ENCODE assay signal across 13 cellular contexts in genomic region chr5:69295088-69295754, GRCh38. TPM values are rescaled to one million over a fixed set of nuclear protein-coding genes. Genes with fewer than 3 reads are reported as not detected.
DNase-seq lines count a peak whose midpoint lies in the region; ATAC-seq, FAIRE-seq and TF ChIP-seq lines count a peak whose summit lies in the region.
"Had no signal": no experiment of that assay in that cellular context is flagged by ENCODE, and none has a peak within 500 bp of the region (broad histone marks: within the 10 kb centered on the region; RNA-seq: fewer than 3 reads in every experiment).

No MANE protein-coding gene starts in this region.

- H3K4me3 ChIP-seq in astrocyte (ENCODE audit: insufficient read depth, low read depth, low read length) = peak overlapping the region; percentile 0
- H3K4me3 ChIP-seq in gastroesophageal sphincter = no peak overlapping the region
- H3K4me3 ChIP-seq in lower lobe of right lung = no peak overlapping the region
- H3K4me3 ChIP-seq: BLaER1, right atrium auricular region had no signal

- H3K27ac Mint-ChIP-seq in natural killer cell treated with Interleukin-12 subunit alpha and Interleukin-12 subunit beta and Interleukin-15 and Interleukin-18, amount 100 ng/mL, for 72 hours = peak overlapping the region in 1 of 2 donors; percentile 83
- H3K27ac Mint-ChIP-seq in natural killer cell (no peak overlapping the region), astrocyte (ENCODE audit: unreplicated experiment) (peak overlapping the region; percentile 3)
- H3K27ac Mint-ChIP-seq: activated T-helper 1 cell treated with anti-CD3 and anti-CD28 coated beads, Interleukin-12 subunit alpha, Interleukin-12 subunit beta, Interleukin-2, Interleukin-4 antibody, amounts not matched to agents 30 ng/mL and 10 ng/mL and 1 ng/mL, durations not matched to agents 14 hours and 24 hours and 36 hours; memory B cell had no signal

- no peaks in the 10 kb centered on the region for H3K27me3 ChIP-seq in astrocyte (ENCODE audit: insufficient read depth, low read length)
- H3K27me3 ChIP-seq in gastroesophageal sphincter = no peaks in the 10 kb centered on the region
- no peaks in the 10 kb centered on the region for H3K27me3 ChIP-seq in lower lobe of right lung (ENCODE audit: low read depth)
- H3K27me3 ChIP-seq: BLaER1, right atrium auricular region had no signal

- peaks cover 0 to 15% of the 10 kb centered on the region in 2 donors for H3K4me1 Mint-ChIP-seq in natural killer cell treated with Interleukin-12 subunit alpha and Interleukin-12 subunit beta and Interleukin-15 and Interleukin-18, amount 100 ng/mL, for 72 hours (ENCODE audit: low read depth in 2 of 2)
- H3K4me1 Mint-ChIP-seq in natural killer cell (no peaks in the 10 kb centered on the region), astrocyte (ENCODE audit: low read depth, unreplicated experiment) (peaks cover 9% of the 10 kb centered on the region)
- H3K4me1 Mint-ChIP-seq: memory B cell had no signal

- H2AFZ ChIP-seq in astrocyte (ENCODE audit: low read depth, low read length) = peak overlapping the region; percentile 53

- peaks cover 10% of the 10 kb centered on the region for H3K4me1 ChIP-seq in astrocyte (ENCODE audit: insufficient read depth, low read length)
- no peaks in the 10 kb centered on the region for H3K4me1 ChIP-seq in gastroesophageal sphincter
- no peaks in the 10 kb centered on the region for H3K4me1 ChIP-seq in lower lobe of right lung
- H3K4me1 ChIP-seq: BLaER1, right atrium auricular region had no signal

- no peak for FAIRE-seq in astrocyte (lab: Jason Lieb, UNC)

- peak overlapping the region; percentile 70 for H3K4me3 Mint-ChIP-seq in natural killer cell treated with Interleukin-12 subunit alpha and Interleukin-12 subunit beta and Interleukin-15 and Interleukin-18, amount 100 ng/mL, for 72 hours
- H3K4me3 Mint-ChIP-seq in natural killer cell = no peak overlapping the region
- no peak overlapping the region for H3K4me3 Mint-ChIP-seq in astrocyte (ENCODE audit: unreplicated experiment)
- H3K4me3 Mint-ChIP-seq: activated T-helper 1 cell treated with anti-CD3 and anti-CD28 coated beads, Interleukin-12 subunit alpha, Interleukin-12 subunit beta, Interleukin-2, Interleukin-4 antibody, amounts not matched to agents 30 ng/mL and 10 ng/mL and 1 ng/mL, durations not matched to agents 14 hours and 24 hours and 36 hours; memory B cell had no signal

- TF ChIP-seq POLR2A in gastroesophageal sphincter (IDR thresholded peaks at IDR 0.05) = no peak

- no peak for TF ChIP-seq CTCF in natural killer cell (IDR thresholded peaks at IDR 0.05)
- TF ChIP-seq CTCF in astrocyte (IDR thresholded peaks at IDR 0.05; ENCODE audit: insufficient read depth, low read depth, low read length) = no peak
- no peak for TF ChIP-seq CTCF in gastroesophageal sphincter (IDR thresholded peaks at IDR 0.05)
- TF ChIP-seq CTCF in GM13976 (IDR thresholded peaks at IDR 0.05; ENCODE audit: borderline replicate concordance, control extremely low read depth, extremely low read depth, insufficient read depth, missing control alignments) = no peak
- TF ChIP-seq CTCF in lower lobe of right lung (IDR thresholded peaks at IDR 0.05) = no peak

- DNase-seq in natural killer cell treated with Interleukin-12 subunit alpha and Interleukin-12 subunit beta and Interleukin-15 and Interleukin-18, amount 100 ng/mL, for 72 hours (ENCODE audit: low spot score) = no peak
- DNase-seq in natural killer cell (no peak), astrocyte (ENCODE audit: low read depth) (peak; percentile 80), GM13976 (ENCODE audit: low spot score) (no peak), lower lobe of right lung (no peak), SIG-M5 treated with dmso at 0.1 percent for 504 hours (lab: John Stamatoyannopoulos, UW; ENCODE audit: unreplicated experiment) (no peak)
- no peak for DNase-seq in stimulated activated CD4-positive, alpha-beta T cell treated with anti-CD3 and anti-CD28 coated beads, Interleukin-2, amount 100 ng/mL, for 24 hours
- DNase-seq: NCI-H2029 had no signal

- H3K27ac ChIP-seq in astrocyte (ENCODE audit: low read depth, low read length) (peak overlapping the region; percentile 29), gastroesophageal sphincter (no peak overlapping the region), lower lobe of right lung (no peak overlapping the region)
- H3K27ac ChIP-seq: BLaER1, right atrium auricular region had no signal

- no peaks in the 10 kb centered on the region for H3K9me3 Mint-ChIP-seq in natural killer cell treated with Interleukin-12 subunit alpha and Interleukin-12 subunit beta and Interleukin-15 and Interleukin-18, amount 100 ng/mL, for 72 hours
- no peaks in the 10 kb centered on the region for H3K9me3 Mint-ChIP-seq in natural killer cell
- H3K9me3 Mint-ChIP-seq in astrocyte (ENCODE audit: unreplicated experiment) = no peaks in the 10 kb centered on the region
- H3K9me3 Mint-ChIP-seq: activated T-helper 1 cell treated with anti-CD3 and anti-CD28 coated beads, Interleukin-12 subunit alpha, Interleukin-12 subunit beta, Interleukin-2, Interleukin-4 antibody, amounts not matched to agents 30 ng/mL and 10 ng/mL and 1 ng/mL, durations not matched to agents 14 hours and 24 hours and 36 hours; memory B cell had no signal

- no peak for TF ChIP-seq EP300 in gastroesophageal sphincter (IDR thresholded peaks at IDR 0.05)

- intact Hi-C loops in natural killer cell (cut with micrococcal nuclease) (no loop called here), lower lobe of right lung (cut with DNase I) (no loop called here)

- no peaks in the 10 kb centered on the region for H3K27me3 Mint-ChIP-seq in natural killer cell treated with Interleukin-12 subunit alpha and Interleukin-12 subunit beta and Interleukin-15 and Interleukin-18, amount 100 ng/mL, for 72 hours
- no peaks in the 10 kb centered on the region for H3K27me3 Mint-ChIP-seq in natural killer cell (ENCODE audit: low read depth in 2 of 2)
- no peaks in the 10 kb centered on the region for H3K27me3 Mint-ChIP-seq in astrocyte (ENCODE audit: low read depth, unreplicated experiment)
- H3K27me3 Mint-ChIP-seq: memory B cell had no signal

- H3K9me3 ChIP-seq in astrocyte (ENCODE audit: insufficient read depth, low read depth, low read length) (no peaks in the 10 kb centered on the region), gastroesophageal sphincter (no peaks in the 10 kb centered on the region), lower lobe of right lung (no peaks in the 10 kb centered on the region)
- H3K9me3 ChIP-seq: BLaER1, right atrium auricular region had no signal

- H3K36me3 ChIP-seq in astrocyte (ENCODE audit: insufficient read depth, low read length) (no peaks in the 10 kb centered on the region), gastroesophageal sphincter (peaks cover 0 to 43% of the 10 kb centered on the region in 2 donors), lower lobe of right lung (peaks cover 52% of the 10 kb centered on the region)
- H3K36me3 ChIP-seq: right atrium auricular region had no signal

- H3K4me2 ChIP-seq in astrocyte (ENCODE audit: low read length) = peak overlapping the region; percentile 65
- H3K4me2 ChIP-seq: BLaER1 had no signal

- ATAC-seq in natural killer cell treated with Interleukin-12 subunit alpha and Interleukin-12 subunit beta and Interleukin-15 and Interleukin-18, amount 100 ng/mL, for 72 hours = peak in 1 of 2 donors; percentile 82
- ATAC-seq in natural killer cell (no peak), gastroesophageal sphincter (peak; percentile 50), lower lobe of right lung (no peak)

- H3K36me3 Mint-ChIP-seq in natural killer cell treated with Interleukin-12 subunit alpha and Interleukin-12 subunit beta and Interleukin-15 and Interleukin-18, amount 100 ng/mL, for 72 hours = peaks cover 8% of the 10 kb centered on the region
- peaks cover 13% of the 10 kb centered on the region for H3K36me3 Mint-ChIP-seq in natural killer cell
- no peaks in the 10 kb centered on the region for H3K36me3 Mint-ChIP-seq in astrocyte (ENCODE audit: low read depth, unreplicated experiment)

- peak overlapping the region; percentile 52 for H3K9ac ChIP-seq in astrocyte (ENCODE audit: low read length)
- H3K9ac ChIP-seq: BLaER1 had no signal

- H4K20me1 ChIP-seq in astrocyte (ENCODE audit: insufficient read depth, low read length) = no peaks in the 10 kb centered on the region
- H4K20me1 ChIP-seq: BLaER1 had no signal

- in situ Hi-C loops in GM13976 (cut with MboI; ENCODE audit: low sequenced_read_pairs, unreplicated experiment) = no loop called here

- WGBS in gastroesophageal sphincter (ENCODE audit: low coverage in 1 of 2), 2 donors = 57 to 70% methylated on average over 9 of the region's 10 CpGs

- H3K79me2 ChIP-seq in astrocyte (ENCODE audit: insufficient read depth, low read length) = no peaks in the 10 kb centered on the region

RNA-seq across cellular contexts. Expression of gene CCDC125, which starts 37.4 kb away (rescaled TPM):
- 10 to 100 TPM; 10.4 to 14.3 TPM for total RNA-seq in natural killer cell treated with Interleukin-12 subunit alpha and Interleukin-12 subunit beta and Interleukin-15 and Interleukin-18, amount 100 ng/mL, for 72 hours
- 10 to 100 TPM in 2 of 3 donors, 1 to 10 TPM in 1; 7.2 to 12.8 (median 12.2) TPM for total RNA-seq in natural killer cell
- 1.7 and 2.5 TPM in 2 replicates for total RNA-seq in astrocyte
- total RNA-seq in gastroesophageal sphincter = 1 to 10 TPM; 3.5 to 5.6 (median 4.0) TPM
- 13.0 TPM for total RNA-seq in lower lobe of right lung
